19 cellular contexts compared by ENCODE assay signal in the genomic region with DNA sequence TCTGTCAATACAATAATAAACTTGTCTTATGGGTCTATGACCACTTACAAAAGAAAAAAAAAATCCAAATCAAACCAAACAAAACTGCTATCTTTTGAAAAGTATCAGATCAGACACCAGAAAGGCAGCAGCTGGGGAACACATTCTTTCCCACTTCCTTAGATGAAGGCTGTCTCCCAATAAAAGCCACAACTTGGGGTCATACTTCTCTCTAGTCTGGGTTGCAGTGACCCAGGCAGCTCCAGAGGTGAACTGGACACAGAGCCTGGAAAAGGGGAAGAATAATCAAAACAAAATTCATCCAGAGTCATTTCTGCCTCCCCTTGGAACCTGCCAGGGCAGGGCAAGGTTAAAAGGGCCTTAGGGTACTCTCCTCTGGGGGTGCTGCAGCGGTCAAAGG. TPM values are rescaled to one million over a fixed set of nuclear protein-coding genes. Genes with fewer than 3 reads are reported as not detected.
DNase-seq lines count a peak whose midpoint lies in the region; FAIRE-seq and TF ChIP-seq lines count a peak whose summit lies in the region.
"Had no signal": no experiment of that assay in that cellular context is flagged by ENCODE, and none has a peak within 500 bp of the region (broad histone marks: within the 10 kb centered on the region; RNA-seq: fewer than 3 reads in every experiment).

No MANE protein-coding gene starts in this region.

- H3K27ac ChIP-seq in ascending aorta (peak overlapping the region; percentile 35 to 56), tibial artery (peak overlapping the region; percentile 56 to 64), kidney (ENCODE audit: low read depth in 2 of 2, low read length in 2 of 2) (no peak overlapping the region)

- intact Hi-C loops in ascending aorta (cut with DNase I), result no loop called here
- intact Hi-C loops in tibial artery (cut with DNase I; ENCODE audit: low total_unique reads), result no loop called here
- intact Hi-C loops in kidney (cut with DNase I), result no loop called here

- H3K9ac ChIP-seq in kidney (ENCODE audit: low read length in 2 of 2), result no peak overlapping the region

- no peak for FAIRE-seq in kidney (lab: Jason Lieb, UNC)
- FAIRE-seq: islet of Langerhans had no signal

- DNase-seq in HCEC 1CT (peak; percentile 33), ascending aorta (ENCODE audit: low spot score in 2 of 2) (no peak), myocyte (ENCODE audit: low read depth) (peak; percentile 54), tibial artery (no peak), NCI-H187 (lab: John Stamatoyannopoulos, UW) (no peak), ACHN (no peak), NCI-H2029 (lab: John Stamatoyannopoulos, UW) (no peak), kidney (no peak)
- DNase-seq: activated CD4-positive, alpha-beta T cell treated with anti-CD3 and anti-CD28 coated beads for 1 hour; activated naive CD4-positive, alpha-beta T cell treated with anti-CD3 and anti-CD28 coated beads, Interleukin-2, amount 10 ng/mL, durations not matched to agents 7 days and 5 days; CD4-positive, alpha-beta T cell; heart left ventricle; NCI-H1105; SIG-M5; stimulated activated CD4-positive, alpha-beta T cell treated with anti-CD3 and anti-CD28 coated beads, Interleukin-2, amount 100 ng/mL, for 24 hours; T-helper 9 cell; testis had no signal

- no peaks in the 10 kb centered on the region for H3K27me3 ChIP-seq in ascending aorta
- no peaks in the 10 kb centered on the region for H3K27me3 ChIP-seq in tibial artery
- H3K27me3 ChIP-seq: heart left ventricle, testis had no signal

- in situ Hi-C loops in ACHN (cut with HindIII; ENCODE audit: low pct_ligation_motif_present, low pct_unique_long_range_greater_than_20kb, low sequenced_read_pairs), result no loop called here

- H3K9me3 ChIP-seq in ascending aorta, result no peaks in the 10 kb centered on the region
- no peaks in the 10 kb centered on the region for H3K9me3 ChIP-seq in tibial artery
- H3K9me3 ChIP-seq in kidney (ENCODE audit: control insufficient read depth in 1 of 2, low read length in 2 of 2), result no peaks in the 10 kb centered on the region
- H3K9me3 ChIP-seq: heart left ventricle, testis had no signal

- H3K4me1 ChIP-seq in ascending aorta (peaks cover 0 to 52% of the 10 kb centered on the region in 2 donors), tibial artery (peaks cover 0 to 98% (median 67%) of the 10 kb centered on the region in 4 donors), kidney (ENCODE audit: control insufficient read depth in 1 of 2, insufficient read depth in 1 of 2, low read depth in 1 of 2, low read length in 2 of 2) (peaks cover 19 to 22% of the 10 kb centered on the region in 2 donors)

- H3K36me3 ChIP-seq in ascending aorta (no peaks in the 10 kb centered on the region), tibial artery (peaks cover 0 to 3% (median 0%) of the 10 kb centered on the region in 3 donors), kidney (ENCODE audit: control insufficient read depth in 1 of 2, insufficient read depth in 2 of 2, low read length in 2 of 2) (no peaks in the 10 kb centered on the region)

- H3K4me3 ChIP-seq in ascending aorta (no peak overlapping the region), tibial artery (no peak overlapping the region), kidney (ENCODE audit: low read length in 2 of 2) (no peak overlapping the region)
- H3K4me3 ChIP-seq: coronary artery, heart left ventricle, testis had no signal

- no peak for TF ChIP-seq CTCF in ascending aorta (IDR thresholded peaks at IDR 0.05)
- TF ChIP-seq CTCF in tibial artery (IDR thresholded peaks at IDR 0.05), result no peak
- TF ChIP-seq CTCF in kidney (IDR thresholded peaks at IDR 0.05; ENCODE audit: borderline replicate concordance, extremely low read depth, insufficient read depth), result no peak

RNA-seq across cellular contexts. Expression of a gene that starts 19.1 kb away (rescaled TPM):
- total RNA-seq in ascending aorta (68.3 TPM), myocyte (60.0 and 83.3 TPM in 2 replicates), kidney (58.2 TPM)
- 19.2 TPM for polyA plus RNA-seq in myocyte (2012)
- 4.2 TPM for polyA plus RNA-seq in kidney (ENCODE audit: insufficient read depth, low read depth, low replicate concordance)

Comparison
In these comparisons a context has a peak if more than half of its experiments do, and no peak if none do; other contexts are left out.
1. DNase-seq: peak in HCEC 1CT (single experiment) and myocyte (single experiment); none in ascending aorta (0 of 2), tibial artery (0 of 2), NCI-H187 (0 of 2), ACHN (single experiment), NCI-H2029 (single experiment) and kidney (single experiment).
2. H3K27ac ChIP-seq: peak in ascending aorta (2 of 2) and tibial artery (2 of 2); none in kidney (0 of 2).